ENCODE assay signal across 10 cellular contexts in the genomic region with DNA sequence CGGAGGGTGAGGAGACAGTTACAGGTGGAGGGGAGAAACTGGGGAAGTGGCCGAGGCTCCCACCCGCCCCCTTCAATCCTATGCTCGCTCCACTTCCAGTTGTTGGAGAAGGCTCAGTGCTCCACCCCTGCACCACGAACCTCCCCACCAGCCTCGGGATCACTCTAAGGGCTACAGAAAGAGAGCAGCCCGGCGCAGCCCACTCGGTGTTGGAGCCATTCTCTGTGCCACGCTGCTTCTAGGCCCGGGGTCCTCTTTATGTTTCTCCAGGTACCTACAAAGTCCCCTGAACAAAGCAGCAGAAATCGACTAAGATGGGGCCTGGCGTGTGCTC. TPM values are rescaled to one million over a fixed set of nuclear protein-coding genes. Genes with fewer than 3 reads are reported as not detected.
DNase-seq lines count a peak whose midpoint lies in the region; ATAC-seq, FAIRE-seq and TF ChIP-seq lines count a peak whose summit lies in the region.
"Had no signal": no experiment of that assay in that cellular context is flagged by ENCODE, and none has a peak within 500 bp of the region (broad histone marks: within the 10 kb centered on the region; RNA-seq: fewer than 3 reads in every experiment).

No MANE protein-coding gene starts in this region.

- BruUV-seq in K562 (replicated peaks; lab: Mats Ljungman, UMichigan), result no TSS peak

- intact Hi-C loops in K562 (cut with micrococcal nuclease) (no loop called here), left ventricle myocardium superior (cut with micrococcal nuclease) (no loop called here), psoas muscle (cut with DNase I) (no loop called here)

- no peaks in the 10 kb centered on the region for H3K79me2 ChIP-seq in K562 (ENCODE audit: control insufficient read depth, insufficient read depth, low read length)

- H3K27ac ChIP-seq in K562 (ENCODE audit: extremely low read depth, low read depth, low read length) (peak overlapping the region; percentile 54; the same call in 2 of the 3 replicates), psoas muscle (peak overlapping the region; percentile 71)

- H3K9ac ChIP-seq in K562 (ENCODE audit: insufficient read depth in 1 of 2, low read depth in 2 of 2, low read length in 2 of 2), result no peak overlapping the region; a peak in 1 of 4 replicates

- H4K20me1 ChIP-seq in K562 (replicated peaks; ENCODE audit: control insufficient read depth, insufficient read depth, low read length), result no peaks in the 10 kb centered on the region

- no peak for TF ChIP-seq EP300 in K562 (IDR thresholded peaks at IDR 0.05; ENCODE audit: low read length)

- peak overlapping the region; percentile 78 for H2AFZ ChIP-seq in K562 (ENCODE audit: low read depth, low read length)

- H3K4me1 ChIP-seq in K562 (replicated peaks in 1 of 2; ENCODE audit: control insufficient read depth in 2 of 2, insufficient read depth in 2 of 2, low read length in 2 of 2), result peaks cover 29 to 40% of the 10 kb centered on the region in 2 experiments
- H3K4me1 ChIP-seq in psoas muscle, result peaks cover 10% of the 10 kb centered on the region

- no peaks in the 10 kb centered on the region for H3K9me3 ChIP-seq in K562 (replicated peaks; ENCODE audit: control insufficient read depth, insufficient read depth, low read depth, low read length)
- no peaks in the 10 kb centered on the region for H3K9me3 ChIP-seq in psoas muscle

- no peaks in the 10 kb centered on the region for H3K9me3 Mint-ChIP-seq in immature natural killer cell
- H3K9me3 Mint-ChIP-seq in activated CD8-positive, alpha-beta memory T cell treated with anti-CD3 and anti-CD28 coated beads, Interleukin-2, amount 10 ng/mL, durations not matched to agents 7 days and 5 days (ENCODE audit: low read depth), result no peaks in the 10 kb centered on the region

- peak overlapping the region in 1 of 6 donors; percentile 20 for H3K27ac Mint-ChIP-seq in immature natural killer cell
- no peak overlapping the region for H3K27ac Mint-ChIP-seq in activated CD8-positive, alpha-beta memory T cell treated with anti-CD3 and anti-CD28 coated beads, Interleukin-2, amount 10 ng/mL, durations not matched to agents 7 days and 5 days

- FAIRE-seq in K562 (lab: Jason Lieb, UNC), result no peak

- H3K27me3 Mint-ChIP-seq in immature natural killer cell (ENCODE audit: low read depth in 3 of 3), result peaks cover 0 to 3% (median 1%) of the 10 kb centered on the region in 3 donors
- H3K27me3 Mint-ChIP-seq in activated CD8-positive, alpha-beta memory T cell treated with anti-CD3 and anti-CD28 coated beads, Interleukin-2, amount 10 ng/mL, durations not matched to agents 7 days and 5 days, result no peaks in the 10 kb centered on the region

- 0 out of 5 replicates have a peak, but pooled peaks cover 0 to 6% of the 10 kb centered on the region in 2 experiments for H3K27me3 ChIP-seq in K562 (ENCODE audit: control insufficient read depth in 2 of 2, insufficient read depth in 2 of 2, low read length in 2 of 2)
- H3K27me3 ChIP-seq in psoas muscle (ENCODE audit: insufficient read depth in 3 of 3, low read length in 2 of 3), result no peaks in the 10 kb centered on the region

- H3K4me2 ChIP-seq in K562 (ENCODE audit: insufficient read depth, low read length), result peak overlapping the region; percentile 71; the same call in 1 of the 2 replicates

- H3K36me3 Mint-ChIP-seq in immature natural killer cell, result peaks cover 0 to 16% (median 0%) of the 10 kb centered on the region in 3 donors
- H3K36me3 Mint-ChIP-seq in activated CD8-positive, alpha-beta memory T cell treated with anti-CD3 and anti-CD28 coated beads, Interleukin-2, amount 10 ng/mL, durations not matched to agents 7 days and 5 days, result peaks cover 18% of the 10 kb centered on the region

- TF ChIP-seq CTCF in AG09309 (IDR thresholded peaks at IDR 0.05; ENCODE audit: control insufficient read depth, insufficient read depth, low read depth, low read length, missing control alignments) (no peak), K562 (IDR thresholded peaks at IDR 0.05 in 2 of 3, conservative IDR thresholded peaks at IDR 0.05 in 1 of 3; ENCODE audit: insufficient read depth in 2 of 3, low read depth in 1 of 3, low read length in 3 of 3) (no peak), psoas muscle (IDR thresholded peaks at IDR 0.05) (no peak)

- peak; percentile 26; the same call in 2 of the 3 replicates for ATAC-seq in K562
- peak; percentile 40 for ATAC-seq in left ventricle myocardium superior
- peak; percentile 10 to 23 (median 12) for ATAC-seq in psoas muscle
- ATAC-seq in activated CD8-positive, alpha-beta memory T cell treated with anti-CD3 and anti-CD28 coated beads, Interleukin-2, amount 10 ng/mL, durations not matched to agents 7 days and 5 days, result no peak

- H3K4me3 ChIP-seq in AG09309 (ENCODE audit: control insufficient read depth, low read depth, low read length) (peak overlapping the region; percentile 15), K562 (no peak overlapping the region), psoas muscle (peak overlapping the region; percentile 38)

- no peak overlapping the region for H3K4me3 Mint-ChIP-seq in immature natural killer cell
- no peak overlapping the region for H3K4me3 Mint-ChIP-seq in activated CD8-positive, alpha-beta memory T cell treated with anti-CD3 and anti-CD28 coated beads, Interleukin-2, amount 10 ng/mL, durations not matched to agents 7 days and 5 days

- CTCF ChIA-PET in K562 (lab: Yijun Ruan, JAX; ENCODE audit: low intra/inter-chr PET ratio), result no interaction called here
- CTCF ChIA-PET in activated CD8-positive, alpha-beta memory T cell treated with anti-CD3 and anti-CD28 coated beads, Interleukin-2, amount 10 ng/mL, durations not matched to agents 7 days and 5 days (lab: Charles Lee), result interaction anchor here (1.1 to 2.0 kb wide), 2 partner anchors 11 to 75 kb away, joined by 3 to 4 read pairs; no protein-coding TSS in a partner anchor

- no peaks in the 10 kb centered on the region for H3K9me1 ChIP-seq in K562 (ENCODE audit: control insufficient read depth, insufficient read depth, low read length)

- 74% methylated on average over 11 of the region's 13 CpGs for WGBS in K562 (ENCODE audit: insufficient coverage, low coverage, missing lambda C conversion rate)
- 50 to 68% (median 56%) methylated on average over 12 to 13 of the region's 13 CpGs for WGBS in psoas muscle, 3 donors

- peaks cover 14 to 38% of the 10 kb centered on the region in 2 donors for H3K4me1 Mint-ChIP-seq in immature natural killer cell
- peaks cover 51% of the 10 kb centered on the region for H3K4me1 Mint-ChIP-seq in activated CD8-positive, alpha-beta memory T cell treated with anti-CD3 and anti-CD28 coated beads, Interleukin-2, amount 10 ng/mL, durations not matched to agents 7 days and 5 days

- in situ Hi-C loops in K562 (cut with MboI), result no loop called here

- no peaks in the 10 kb centered on the region for H3K36me3 ChIP-seq in K562 (ENCODE audit: control insufficient read depth, insufficient read depth, low read length)
- H3K36me3 ChIP-seq in psoas muscle (ENCODE audit: insufficient read depth in 1 of 2, low read depth in 1 of 2), result no peaks in the 10 kb centered on the region

- no peak for TF ChIP-seq RAD21 in K562 (CRISPR knock-in tag; conservative IDR thresholded peaks at IDR 0.05 in 1 of 2, IDR thresholded peaks at IDR 0.05 in 1 of 2)

- TF ChIP-seq POLR2A in K562 (conservative IDR thresholded peaks at IDR 0.05), result no peak

- DNase-seq in AG09309 (ENCODE audit: low read depth) (no peak), K562 (ENCODE audit: extremely low read depth in 1 of 4, low spot score in 3 of 4) (no peak), left ventricle myocardium superior (no peak), psoas muscle (no peak), immature natural killer cell (no peak)
- no peak for DNase-seq in activated CD8-positive, alpha-beta memory T cell treated with anti-CD3 and anti-CD28 coated beads, Interleukin-2, amount 10 ng/mL, durations not matched to agents 7 days and 5 days
- DNase-seq in stimulated activated CD4-positive, alpha-beta T cell treated with anti-CD3 and anti-CD28 coated beads, Interleukin-2, amount 100 ng/mL, for 48 hours, result no peak
- no peak for DNase-seq in stimulated activated CD8-positive, alpha-beta memory T cell treated with anti-CD3 and anti-CD28 coated beads, Interleukin-4, amount 100 ng/mL, for 48 hours
- DNase-seq: NCI-H526 had no signal

- POLR2A ChIA-PET in K562 (lab: Yijun Ruan, JAX), result interaction anchor here (1.0 kb wide), 1 partner anchor 10 kb away, joined by 3 read pairs; no protein-coding TSS in a partner anchor

RNA-seq across cellular contexts. Expression of a gene that starts 12.0 kb away (rescaled TPM):
- total RNA-seq in K562 (2011; cell fraction: chromatin; rRNA removed; ENCODE audit: low replicate concordance), result 2.1 and 7.7 TPM in 2 replicates
- total RNA-seq in K562 (2011; cell fraction: nucleolus; rRNA removed), result 1.8 and 5.2 TPM in 2 replicates
- total RNA-seq in K562 (2011; cell fraction: nucleoplasm; rRNA removed), result 3.0 and 3.6 TPM in 2 replicates
- total RNA-seq in K562 (2014; rRNA removed) (0.09 TPM in 1 of 2 replicates, not detected in the other), K562 (2014; rRNA removed; fragmentation: Illumina TruSeq; extraction: Trizol) (0.07 and 0.13 TPM in 2 replicates), K562 (2015; rRNA removed; fragmentation: Illumina TruSeq; extraction: Trizol) (not detected in 2 replicates), K562 (2021) (0.51 and 0.86 TPM in 2 replicates), left ventricle myocardium superior (47.8 TPM), psoas muscle (10 to 100 TPM; 34.0 to 56.0 (median 39.1) TPM)
- polyA plus RNA-seq in K562 (2011; rRNA removed) (1.1 and 1.5 TPM in 2 replicates), K562 (2014; fragmentation: Illumina TruSeq; extraction: Trizol) (0.03 and 0.09 TPM in 2 replicates), K562 (2014; fragmentation: Nextera tagmentation; extraction: Ambion mirVana) (not detected), K562 (2014; rRNA removed) (0.01 and 0.07 TPM in 2 replicates), psoas muscle (10 to 100 TPM; 14.6 to 19.9 (median 19.2) TPM), immature natural killer cell (10 to 100 TPM in 1 of 3 donors, 1 to 10 TPM in 2; 6.4 to 18.9 (median 7.1) TPM)
- 0.71 and 1.6 TPM in 2 replicates for polyA plus RNA-seq in K562 (2011; cell fraction: cytosol; rRNA removed)
- 2.5 and 3.8 TPM in 2 replicates for polyA plus RNA-seq in K562 (2011; cell fraction: nucleus; rRNA removed)
- 0.14 and 0.29 TPM in 2 replicates for polyA plus RNA-seq in K562 (2012)
- 0.48 and 1.0 TPM in 2 replicates for polyA minus RNA-seq in K562 (2011; rRNA and poly(A)+ RNA removed)
- polyA minus RNA-seq in K562 (2011; cell fraction: cytosol; rRNA and poly(A)+ RNA removed), result 2.6 and 3.1 TPM in 2 replicates
- polyA minus RNA-seq in K562 (2011; cell fraction: nucleus; rRNA and poly(A)+ RNA removed), result 1.5 and 3.9 TPM in 2 replicates
- 10 to 100 TPM; 53.3 to 68.9 TPM for total RNA-seq in activated CD8-positive, alpha-beta memory T cell treated with anti-CD3 and anti-CD28 coated beads, Interleukin-2, amount 10 ng/mL, durations not matched to agents 7 days and 5 days

RNA-seq across cellular contexts. Expression of a gene that starts 22.9 kb away (rescaled TPM):
- not detected in 2 replicates for total RNA-seq in K562 (2011; cell fraction: chromatin; rRNA removed; ENCODE audit: low replicate concordance)
- not detected in 2 replicates for total RNA-seq in K562 (2011; cell fraction: nucleolus; rRNA removed)
- total RNA-seq in K562 (2011; cell fraction: nucleoplasm; rRNA removed), result not detected in 2 replicates
- total RNA-seq in K562 (2014; rRNA removed), result not detected in 2 replicates
- not detected in 2 replicates for total RNA-seq in K562 (2014; rRNA removed; fragmentation: Illumina TruSeq; extraction: Trizol)
- not detected in 2 replicates for total RNA-seq in K562 (2015; rRNA removed; fragmentation: Illumina TruSeq; extraction: Trizol)
- total RNA-seq in K562 (2021), result 0.16 TPM in 1 of 2 replicates, not detected in the other
- polyA plus RNA-seq in K562 (2011; rRNA removed), result 0.06 TPM in 1 of 2 replicates, not detected in the other
- polyA plus RNA-seq in K562 (2011; cell fraction: cytosol; rRNA removed), result not detected in 2 replicates
- polyA plus RNA-seq in K562 (2011; cell fraction: nucleus; rRNA removed), result not detected in 2 replicates
- polyA plus RNA-seq in K562 (2012), result not detected in 2 replicates
- not detected in 2 replicates for polyA plus RNA-seq in K562 (2014; fragmentation: Illumina TruSeq; extraction: Trizol)
- not detected for polyA plus RNA-seq in K562 (2014; fragmentation: Nextera tagmentation; extraction: Ambion mirVana)
- not detected in 2 replicates for polyA plus RNA-seq in K562 (2014; rRNA removed)
- polyA minus RNA-seq in K562 (2011; rRNA and poly(A)+ RNA removed), result not detected in 2 replicates
- not detected in 2 replicates for polyA minus RNA-seq in K562 (2011; cell fraction: cytosol; rRNA and poly(A)+ RNA removed)
- not detected in 2 replicates for polyA minus RNA-seq in K562 (2011; cell fraction: nucleus; rRNA and poly(A)+ RNA removed)
- total RNA-seq in left ventricle myocardium superior, result not detected
- not detected for total RNA-seq in psoas muscle
- polyA plus RNA-seq in psoas muscle, result under 1 TPM in 2 of 3 donors, not detected in 1; 0.06 to 0.08 TPM
- polyA plus RNA-seq in immature natural killer cell, result not detected
- total RNA-seq in activated CD8-positive, alpha-beta memory T cell treated with anti-CD3 and anti-CD28 coated beads, Interleukin-2, amount 10 ng/mL, durations not matched to agents 7 days and 5 days, result not detected
- total RNA-seq: T-helper 2 cell treated with Interferon-gamma antibody and Interleukin-4, amounts not matched to agents 100 ng/mL and 5 ng/mL, for 36 hours had no signal

RNA-seq across cellular contexts. Expression of a gene that starts 46.2 kb away (rescaled TPM):
- total RNA-seq in K562 (2011; cell fraction: chromatin; rRNA removed; ENCODE audit: low replicate concordance), result not detected in 2 replicates
- total RNA-seq in K562 (2011; cell fraction: nucleolus; rRNA removed), result not detected in 2 replicates
- not detected in 2 replicates for total RNA-seq in K562 (2011; cell fraction: nucleoplasm; rRNA removed)
- not detected in 2 replicates for total RNA-seq in K562 (2014; rRNA removed)
- not detected in 2 replicates for total RNA-seq in K562 (2014; rRNA removed; fragmentation: Illumina TruSeq; extraction: Trizol)
- not detected in 2 replicates for total RNA-seq in K562 (2015; rRNA removed; fragmentation: Illumina TruSeq; extraction: Trizol)
- not detected in 2 replicates for total RNA-seq in K562 (2021)
- not detected in 2 replicates for polyA plus RNA-seq in K562 (2011; rRNA removed)
- not detected in 2 replicates for polyA plus RNA-seq in K562 (2011; cell fraction: cytosol; rRNA removed)
- polyA plus RNA-seq in K562 (2011; cell fraction: nucleus; rRNA removed), result not detected in 2 replicates
- not detected in 2 replicates for polyA plus RNA-seq in K562 (2012)
- polyA plus RNA-seq in K562 (2014; fragmentation: Illumina TruSeq; extraction: Trizol), result not detected in 2 replicates
- polyA plus RNA-seq in K562 (2014; fragmentation: Nextera tagmentation; extraction: Ambion mirVana), result not detected
- polyA plus RNA-seq in K562 (2014; rRNA removed), result not detected in 2 replicates
- polyA minus RNA-seq in K562 (2011; rRNA and poly(A)+ RNA removed), result not detected in 2 replicates
- polyA minus RNA-seq in K562 (2011; cell fraction: cytosol; rRNA and poly(A)+ RNA removed), result not detected in 2 replicates
- polyA minus RNA-seq in K562 (2011; cell fraction: nucleus; rRNA and poly(A)+ RNA removed), result not detected in 2 replicates
- not detected for total RNA-seq in left ventricle myocardium superior
- total RNA-seq in psoas muscle, result not detected
- polyA plus RNA-seq in psoas muscle, result not detected
- polyA plus RNA-seq in immature natural killer cell, result not detected
- total RNA-seq in activated CD8-positive, alpha-beta memory T cell treated with anti-CD3 and anti-CD28 coated beads, Interleukin-2, amount 10 ng/mL, durations not matched to agents 7 days and 5 days, result not detected
- total RNA-seq: T-helper 2 cell treated with Interferon-gamma antibody and Interleukin-4, amounts not matched to agents 100 ng/mL and 5 ng/mL, for 36 hours had no signal

RNA-seq across cellular contexts. Expression of a gene that starts 57.3 kb away (rescaled TPM):
- total RNA-seq in K562 (2011; cell fraction: chromatin; rRNA removed; ENCODE audit: low replicate concordance), result not detected in 2 replicates
- total RNA-seq in K562 (2011; cell fraction: nucleolus; rRNA removed), result not detected in 2 replicates
- total RNA-seq in K562 (2011; cell fraction: nucleoplasm; rRNA removed), result not detected in 2 replicates
- total RNA-seq in K562 (2014; rRNA removed), result not detected in 2 replicates
- not detected in 2 replicates for total RNA-seq in K562 (2014; rRNA removed; fragmentation: Illumina TruSeq; extraction: Trizol)
- total RNA-seq in K562 (2015; rRNA removed; fragmentation: Illumina TruSeq; extraction: Trizol), result not detected in 2 replicates
- total RNA-seq in K562 (2021), result 0.20 and 0.22 TPM in 2 replicates
- 0.03 TPM in 1 of 2 replicates, not detected in the other for polyA plus RNA-seq in K562 (2011; rRNA removed)
- 0.03 TPM in 1 of 2 replicates, not detected in the other for polyA plus RNA-seq in K562 (2011; cell fraction: cytosol; rRNA removed)
- polyA plus RNA-seq in K562 (2011; cell fraction: nucleus; rRNA removed), result 0.13 TPM in 1 of 2 replicates, not detected in the other
- 0.12 TPM in 1 of 2 replicates, not detected in the other for polyA plus RNA-seq in K562 (2012)
- polyA plus RNA-seq in K562 (2014; fragmentation: Illumina TruSeq; extraction: Trizol), result not detected in 2 replicates
- polyA plus RNA-seq in K562 (2014; fragmentation: Nextera tagmentation; extraction: Ambion mirVana), result not detected
- polyA plus RNA-seq in K562 (2014; rRNA removed), result 0.64 TPM in 1 of 2 replicates, not detected in the other
- 0.39 TPM in 1 of 2 replicates, not detected in the other for polyA minus RNA-seq in K562 (2011; rRNA and poly(A)+ RNA removed)
- not detected in 2 replicates for polyA minus RNA-seq in K562 (2011; cell fraction: cytosol; rRNA and poly(A)+ RNA removed)
- not detected in 2 replicates for polyA minus RNA-seq in K562 (2011; cell fraction: nucleus; rRNA and poly(A)+ RNA removed)
- total RNA-seq in left ventricle myocardium superior, result 20.1 TPM
- total RNA-seq in psoas muscle, result 10 to 100 TPM in 2 of 4 donors, 1 to 10 TPM in 2; 4.2 to 20.0 (median 10.7) TPM
- polyA plus RNA-seq in psoas muscle, result 1 to 10 TPM; 1.2 to 1.6 (median 1.3) TPM
- 10 to 100 TPM in 1 of 3 donors, 1 to 10 TPM in 1, under 1 TPM in 1; 0.82 to 10.4 (median 2.5) TPM for polyA plus RNA-seq in immature natural killer cell
- total RNA-seq in activated CD8-positive, alpha-beta memory T cell treated with anti-CD3 and anti-CD28 coated beads, Interleukin-2, amount 10 ng/mL, durations not matched to agents 7 days and 5 days, result under 1 TPM in 1 of 2 experiments, not detected in 1; 0.26 TPM
- total RNA-seq: T-helper 2 cell treated with Interferon-gamma antibody and Interleukin-4, amounts not matched to agents 100 ng/mL and 5 ng/mL, for 36 hours had no signal
